Comparison of ENCODE assay signal across 1 cellular context in genomic region chr19:33722456-33723239, GRCh38.
TF ChIP-seq lines count a peak whose summit lies in the region.

No MANE protein-coding gene starts in this region.

TF ChIP-seq in GM23338, 12 proteins besides CTCF, POLR2A, EP300 and RAD21 (continued from another document):
- TF ChIP-seq ZNF462 (CRISPR knock-in tag; IDR thresholded peaks at IDR 0.05) = no peak
- no peak for TF ChIP-seq EZH2 (IDR thresholded peaks at IDR 0.05; ENCODE audit: low read depth, unreplicated experiment)
- no peak for TF ChIP-seq STAT1 (IDR thresholded peaks at IDR 0.05; ENCODE audit: unreplicated experiment)
- TF ChIP-seq ZNF331 (CRISPR knock-in tag; IDR thresholded peaks at IDR 0.05; ENCODE audit: low read depth) = no peak
- no peak for TF ChIP-seq ZNF114 (CRISPR knock-in tag; IDR thresholded peaks at IDR 0.05)
- TF ChIP-seq JUNB (IDR thresholded peaks at IDR 0.05; ENCODE audit: unreplicated experiment) = no peak
- no peak for TF ChIP-seq REST (IDR thresholded peaks at IDR 0.05; ENCODE audit: unreplicated experiment)
- TF ChIP-seq EZH2phosphoT487 (IDR thresholded peaks at IDR 0.05; ENCODE audit: unreplicated experiment) = no peak
- no peak for TF ChIP-seq NANOG (IDR thresholded peaks at IDR 0.05; ENCODE audit: borderline replicate concordance)
